In the genomic region with DNA sequence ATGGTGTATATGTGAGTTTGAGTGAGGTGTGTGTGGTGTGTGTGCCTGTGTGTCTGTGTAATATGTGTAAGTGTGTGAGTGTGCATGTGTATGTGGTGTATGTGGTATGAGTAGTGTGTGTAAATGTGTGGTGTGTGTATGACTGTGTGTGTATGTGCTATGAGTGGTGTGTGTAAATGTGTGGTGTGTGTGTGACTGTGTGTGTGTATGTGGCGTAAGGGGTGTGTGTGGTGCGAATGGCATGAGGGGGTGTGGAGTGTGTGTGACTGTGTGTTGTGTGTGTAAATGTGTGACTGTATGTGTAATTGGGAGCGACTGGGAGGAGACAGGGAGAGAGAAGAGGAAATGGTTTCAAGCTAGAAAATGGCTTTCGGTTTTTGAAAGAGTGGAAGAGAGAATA, we compare ENCODE assay signal across 1 cellular context.
TF ChIP-seq lines count a peak whose summit lies in the region.

No MANE protein-coding gene starts in this region.

TF ChIP-seq in K562, 482 proteins besides CTCF, POLR2A, EP300 and RAD21 (continued from another document and continues in another):
- TF ChIP-seq ZBED1 (IDR thresholded peaks at IDR 0.05) (no peak), TBP (optimal IDR thresholded peaks at IDR 0.05; ENCODE audit: low read depth, low read length) (no peak), KAT7 (CRISPR knock-in tag; IDR thresholded peaks at IDR 0.05; ENCODE audit: borderline replicate concordance) (no peak), POLR3G (IDR thresholded peaks at IDR 0.05; ENCODE audit: extremely low read depth, insufficient read length, insufficient replicate concordance) (no peak), GABPA (tag; conservative IDR thresholded peaks at IDR 0.05; ENCODE audit: low read depth) (no peak), ZNF121 (CRISPR knock-in tag; conservative IDR thresholded peaks at IDR 0.05) (no peak), SRSF3 (IDR thresholded peaks at IDR 0.05; ENCODE audit: insufficient read depth, low read length) (no peak), MCM2 (IDR thresholded peaks at IDR 0.05; ENCODE audit: low read depth) (no peak), TEAD1 (CRISPR knock-in tag; IDR thresholded peaks at IDR 0.05) (no peak), ZNF354B (CRISPR knock-in tag; IDR thresholded peaks at IDR 0.05) (no peak), SLC30A9 (CRISPR knock-in tag; IDR thresholded peaks at IDR 0.05) (no peak), KLF1 (tag; IDR thresholded peaks at IDR 0.05) (no peak), HMG20A (CRISPR knock-in tag; conservative IDR thresholded peaks at IDR 0.05) (no peak), ZC3H8 (IDR thresholded peaks at IDR 0.05) (no peak), SMARCA5 (IDR thresholded peaks at IDR 0.05) (peak; percentile 93), HDAC3 (IDR thresholded peaks at IDR 0.05; ENCODE audit: borderline replicate concordance, partially characterized antibody) (no peak), NCOR1 (IDR thresholded peaks at IDR 0.05) (no peak), EGR1 (conservative IDR thresholded peaks at IDR 0.05) (no peak), RBM15 (IDR thresholded peaks at IDR 0.05; ENCODE audit: insufficient read depth, low read length) (no peak), MYC (IDR thresholded peaks at IDR 0.05; ENCODE audit: low read depth, low read length) (no peak), MYC (CRISPR knock-in tag; IDR thresholded peaks at IDR 0.05; ENCODE audit: borderline replicate concordance, low read depth) (no peak), KDM4B (IDR thresholded peaks at IDR 0.05; ENCODE audit: borderline replicate concordance in 2 of 2, low read depth in 1 of 2) (no peak), KAT8 (IDR thresholded peaks at IDR 0.05; ENCODE audit: low read depth) (no peak), RBM34 (IDR thresholded peaks at IDR 0.05; ENCODE audit: borderline replicate concordance, insufficient read depth, low read length) (no peak), OTX1 (CRISPR knock-in tag; IDR thresholded peaks at IDR 0.05) (peak; percentile 96; the same call in 1 of the 2 replicates), ZBTB1 (CRISPR knock-in tag; IDR thresholded peaks at IDR 0.05; ENCODE audit: borderline replicate concordance, low read depth) (no peak), DPF2 (IDR thresholded peaks at IDR 0.05) (peak; percentile 45; the same call in 1 of the 2 replicates), SP1 (CRISPR knock-in tag; IDR thresholded peaks at IDR 0.05) (no peak), RFX7 (CRISPR knock-in tag; IDR thresholded peaks at IDR 0.05) (no peak), MTA3 (IDR thresholded peaks at IDR 0.05; ENCODE audit: borderline replicate concordance) (peak; percentile 16; the same call in 1 of the 2 replicates), TCF7L2 (IDR thresholded peaks at IDR 0.05; ENCODE audit: low read depth, low read length) (no peak), ZNF384 (IDR thresholded peaks at IDR 0.05; ENCODE audit: low read depth, low read length) (no peak), FOXK1 (CRISPR knock-in tag; IDR thresholded peaks at IDR 0.05; ENCODE audit: borderline replicate concordance) (no peak), PML (IDR thresholded peaks at IDR 0.05; ENCODE audit: low read length) (no peak), TBL1XR1 (IDR thresholded peaks at IDR 0.05; ENCODE audit: low read length in 2 of 2) (no peak)
- TF ChIP-seq, protein P1, sequence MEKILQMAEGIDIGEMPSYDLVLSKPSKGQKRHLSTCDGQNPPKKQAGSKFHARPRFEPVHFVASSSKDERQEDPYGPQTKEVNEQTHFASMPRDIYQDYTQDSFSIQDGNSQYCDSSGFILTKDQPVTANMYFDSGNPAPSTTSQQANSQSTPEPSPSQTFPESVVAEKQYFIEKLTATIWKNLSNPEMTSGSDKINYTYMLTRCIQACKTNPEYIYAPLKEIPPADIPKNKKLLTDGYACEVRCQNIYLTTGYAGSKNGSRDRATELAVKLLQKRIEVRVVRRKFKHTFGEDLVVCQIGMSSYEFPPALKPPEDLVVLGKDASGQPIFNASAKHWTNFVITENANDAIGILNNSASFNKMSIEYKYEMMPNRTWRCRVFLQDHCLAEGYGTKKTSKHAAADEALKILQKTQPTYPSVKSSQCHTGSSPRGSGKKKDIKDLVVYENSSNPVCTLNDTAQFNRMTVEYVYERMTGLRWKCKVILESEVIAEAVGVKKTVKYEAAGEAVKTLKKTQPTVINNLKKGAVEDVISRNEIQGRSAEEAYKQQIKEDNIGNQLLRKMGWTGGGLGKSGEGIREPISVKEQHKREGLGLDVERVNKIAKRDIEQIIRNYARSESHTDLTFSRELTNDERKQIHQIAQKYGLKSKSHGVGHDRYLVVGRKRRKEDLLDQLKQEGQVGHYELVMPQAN (IDR thresholded peaks at IDR 0.05; ENCODE audit: borderline replicate concordance): peak; percentile 75
- TF ChIP-seq, protein P2, sequence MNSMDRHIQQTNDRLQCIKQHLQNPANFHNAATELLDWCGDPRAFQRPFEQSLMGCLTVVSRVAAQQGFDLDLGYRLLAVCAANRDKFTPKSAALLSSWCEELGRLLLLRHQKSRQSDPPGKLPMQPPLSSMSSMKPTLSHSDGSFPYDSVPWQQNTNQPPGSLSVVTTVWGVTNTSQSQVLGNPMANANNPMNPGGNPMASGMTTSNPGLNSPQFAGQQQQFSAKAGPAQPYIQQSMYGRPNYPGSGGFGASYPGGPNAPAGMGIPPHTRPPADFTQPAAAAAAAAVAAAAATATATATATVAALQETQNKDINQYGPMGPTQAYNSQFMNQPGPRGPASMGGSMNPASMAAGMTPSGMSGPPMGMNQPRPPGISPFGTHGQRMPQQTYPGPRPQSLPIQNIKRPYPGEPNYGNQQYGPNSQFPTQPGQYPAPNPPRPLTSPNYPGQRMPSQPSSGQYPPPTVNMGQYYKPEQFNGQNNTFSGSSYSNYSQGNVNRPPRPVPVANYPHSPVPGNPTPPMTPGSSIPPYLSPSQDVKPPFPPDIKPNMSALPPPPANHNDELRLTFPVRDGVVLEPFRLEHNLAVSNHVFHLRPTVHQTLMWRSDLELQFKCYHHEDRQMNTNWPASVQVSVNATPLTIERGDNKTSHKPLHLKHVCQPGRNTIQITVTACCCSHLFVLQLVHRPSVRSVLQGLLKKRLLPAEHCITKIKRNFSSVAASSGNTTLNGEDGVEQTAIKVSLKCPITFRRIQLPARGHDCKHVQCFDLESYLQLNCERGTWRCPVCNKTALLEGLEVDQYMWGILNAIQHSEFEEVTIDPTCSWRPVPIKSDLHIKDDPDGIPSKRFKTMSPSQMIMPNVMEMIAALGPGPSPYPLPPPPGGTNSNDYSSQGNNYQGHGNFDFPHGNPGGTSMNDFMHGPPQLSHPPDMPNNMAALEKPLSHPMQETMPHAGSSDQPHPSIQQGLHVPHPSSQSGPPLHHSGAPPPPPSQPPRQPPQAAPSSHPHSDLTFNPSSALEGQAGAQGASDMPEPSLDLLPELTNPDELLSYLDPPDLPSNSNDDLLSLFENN (IDR thresholded peaks at IDR 0.05; ENCODE audit: low read depth in 2 of 2, low read length in 2 of 2): no peak
- TF ChIP-seq, protein P3, sequence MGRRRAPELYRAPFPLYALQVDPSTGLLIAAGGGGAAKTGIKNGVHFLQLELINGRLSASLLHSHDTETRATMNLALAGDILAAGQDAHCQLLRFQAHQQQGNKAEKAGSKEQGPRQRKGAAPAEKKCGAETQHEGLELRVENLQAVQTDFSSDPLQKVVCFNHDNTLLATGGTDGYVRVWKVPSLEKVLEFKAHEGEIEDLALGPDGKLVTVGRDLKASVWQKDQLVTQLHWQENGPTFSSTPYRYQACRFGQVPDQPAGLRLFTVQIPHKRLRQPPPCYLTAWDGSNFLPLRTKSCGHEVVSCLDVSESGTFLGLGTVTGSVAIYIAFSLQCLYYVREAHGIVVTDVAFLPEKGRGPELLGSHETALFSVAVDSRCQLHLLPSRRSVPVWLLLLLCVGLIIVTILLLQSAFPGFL (CRISPR knock-in tag; IDR thresholded peaks at IDR 0.05): no peak
- TF ChIP-seq, protein P4, sequence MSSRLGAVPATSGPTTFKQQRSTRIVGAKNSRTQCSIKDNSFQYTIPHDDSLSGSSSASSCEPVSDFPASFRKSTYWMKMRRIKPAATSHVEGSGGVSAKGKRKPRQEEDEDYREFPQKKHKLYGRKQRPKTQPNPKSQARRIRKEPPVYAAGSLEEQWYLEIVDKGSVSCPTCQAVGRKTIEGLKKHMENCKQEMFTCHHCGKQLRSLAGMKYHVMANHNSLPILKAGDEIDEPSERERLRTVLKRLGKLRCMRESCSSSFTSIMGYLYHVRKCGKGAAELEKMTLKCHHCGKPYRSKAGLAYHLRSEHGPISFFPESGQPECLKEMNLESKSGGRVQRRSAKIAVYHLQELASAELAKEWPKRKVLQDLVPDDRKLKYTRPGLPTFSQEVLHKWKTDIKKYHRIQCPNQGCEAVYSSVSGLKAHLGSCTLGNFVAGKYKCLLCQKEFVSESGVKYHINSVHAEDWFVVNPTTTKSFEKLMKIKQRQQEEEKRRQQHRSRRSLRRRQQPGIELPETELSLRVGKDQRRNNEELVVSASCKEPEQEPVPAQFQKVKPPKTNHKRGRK (tag; IDR thresholded peaks at IDR 0.05): no peak
- TF ChIP-seq, protein P5, sequence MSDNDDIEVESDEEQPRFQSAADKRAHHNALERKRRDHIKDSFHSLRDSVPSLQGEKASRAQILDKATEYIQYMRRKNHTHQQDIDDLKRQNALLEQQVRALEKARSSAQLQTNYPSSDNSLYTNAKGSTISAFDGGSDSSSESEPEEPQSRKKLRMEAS (CRISPR knock-in tag; IDR thresholded peaks at IDR 0.05): no peak
- TF ChIP-seq, protein P6, sequence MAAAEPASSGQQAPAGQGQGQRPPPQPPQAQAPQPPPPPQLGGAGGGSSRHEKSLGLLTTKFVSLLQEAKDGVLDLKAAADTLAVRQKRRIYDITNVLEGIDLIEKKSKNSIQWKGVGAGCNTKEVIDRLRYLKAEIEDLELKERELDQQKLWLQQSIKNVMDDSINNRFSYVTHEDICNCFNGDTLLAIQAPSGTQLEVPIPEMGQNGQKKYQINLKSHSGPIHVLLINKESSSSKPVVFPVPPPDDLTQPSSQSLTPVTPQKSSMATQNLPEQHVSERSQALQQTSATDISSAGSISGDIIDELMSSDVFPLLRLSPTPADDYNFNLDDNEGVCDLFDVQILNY (CRISPR knock-in tag; IDR thresholded peaks at IDR 0.05): no peak
- TF ChIP-seq, protein P7, sequence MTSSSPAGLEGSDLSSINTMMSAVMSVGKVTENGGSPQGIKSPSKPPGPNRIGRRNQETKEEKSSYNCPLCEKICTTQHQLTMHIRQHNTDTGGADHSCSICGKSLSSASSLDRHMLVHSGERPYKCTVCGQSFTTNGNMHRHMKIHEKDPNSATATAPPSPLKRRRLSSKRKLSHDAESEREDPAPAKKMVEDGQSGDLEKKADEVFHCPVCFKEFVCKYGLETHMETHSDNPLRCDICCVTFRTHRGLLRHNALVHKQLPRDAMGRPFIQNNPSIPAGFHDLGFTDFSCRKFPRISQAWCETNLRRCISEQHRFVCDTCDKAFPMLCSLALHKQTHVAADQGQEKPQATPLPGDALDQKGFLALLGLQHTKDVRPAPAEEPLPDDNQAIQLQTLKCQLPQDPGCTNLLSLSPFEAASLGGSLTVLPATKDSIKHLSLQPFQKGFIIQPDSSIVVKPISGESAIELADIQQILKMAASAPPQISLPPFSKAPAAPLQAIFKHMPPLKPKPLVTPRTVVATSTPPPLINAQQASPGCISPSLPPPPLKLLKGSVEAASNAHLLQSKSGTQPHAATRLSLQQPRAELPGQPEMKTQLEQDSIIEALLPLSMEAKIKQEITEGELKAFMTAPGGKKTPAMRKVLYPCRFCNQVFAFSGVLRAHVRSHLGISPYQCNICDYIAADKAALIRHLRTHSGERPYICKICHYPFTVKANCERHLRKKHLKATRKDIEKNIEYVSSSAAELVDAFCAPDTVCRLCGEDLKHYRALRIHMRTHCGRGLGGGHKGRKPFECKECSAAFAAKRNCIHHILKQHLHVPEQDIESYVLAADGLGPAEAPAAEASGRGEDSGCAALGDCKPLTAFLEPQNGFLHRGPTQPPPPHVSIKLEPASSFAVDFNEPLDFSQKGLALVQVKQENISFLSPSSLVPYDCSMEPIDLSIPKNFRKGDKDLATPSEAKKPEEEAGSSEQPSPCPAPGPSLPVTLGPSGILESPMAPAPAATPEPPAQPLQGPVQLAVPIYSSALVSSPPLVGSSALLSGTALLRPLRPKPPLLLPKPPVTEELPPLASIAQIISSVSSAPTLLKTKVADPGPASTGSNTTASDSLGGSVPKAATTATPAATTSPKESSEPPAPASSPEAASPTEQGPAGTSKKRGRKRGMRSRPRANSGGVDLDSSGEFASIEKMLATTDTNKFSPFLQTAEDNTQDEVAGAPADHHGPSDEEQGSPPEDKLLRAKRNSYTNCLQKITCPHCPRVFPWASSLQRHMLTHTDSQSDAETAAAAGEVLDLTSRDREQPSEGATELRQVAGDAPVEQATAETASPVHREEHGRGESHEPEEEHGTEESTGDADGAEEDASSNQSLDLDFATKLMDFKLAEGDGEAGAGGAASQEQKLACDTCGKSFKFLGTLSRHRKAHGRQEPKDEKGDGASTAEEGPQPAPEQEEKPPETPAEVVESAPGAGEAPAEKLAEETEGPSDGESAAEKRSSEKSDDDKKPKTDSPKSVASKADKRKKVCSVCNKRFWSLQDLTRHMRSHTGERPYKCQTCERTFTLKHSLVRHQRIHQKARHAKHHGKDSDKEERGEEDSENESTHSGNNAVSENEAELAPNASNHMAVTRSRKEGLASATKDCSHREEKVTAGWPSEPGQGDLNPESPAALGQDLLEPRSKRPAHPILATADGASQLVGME (CRISPR knock-in tag; IDR thresholded peaks at IDR 0.05): no peak
- TF ChIP-seq, protein P8, sequence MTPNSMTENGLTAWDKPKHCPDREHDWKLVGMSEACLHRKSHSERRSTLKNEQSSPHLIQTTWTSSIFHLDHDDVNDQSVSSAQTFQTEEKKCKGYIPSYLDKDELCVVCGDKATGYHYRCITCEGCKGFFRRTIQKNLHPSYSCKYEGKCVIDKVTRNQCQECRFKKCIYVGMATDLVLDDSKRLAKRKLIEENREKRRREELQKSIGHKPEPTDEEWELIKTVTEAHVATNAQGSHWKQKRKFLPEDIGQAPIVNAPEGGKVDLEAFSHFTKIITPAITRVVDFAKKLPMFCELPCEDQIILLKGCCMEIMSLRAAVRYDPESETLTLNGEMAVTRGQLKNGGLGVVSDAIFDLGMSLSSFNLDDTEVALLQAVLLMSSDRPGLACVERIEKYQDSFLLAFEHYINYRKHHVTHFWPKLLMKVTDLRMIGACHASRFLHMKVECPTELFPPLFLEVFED (CRISPR knock-in tag; conservative IDR thresholded peaks at IDR 0.05): peak; percentile 91
- TF ChIP-seq, protein P9, sequence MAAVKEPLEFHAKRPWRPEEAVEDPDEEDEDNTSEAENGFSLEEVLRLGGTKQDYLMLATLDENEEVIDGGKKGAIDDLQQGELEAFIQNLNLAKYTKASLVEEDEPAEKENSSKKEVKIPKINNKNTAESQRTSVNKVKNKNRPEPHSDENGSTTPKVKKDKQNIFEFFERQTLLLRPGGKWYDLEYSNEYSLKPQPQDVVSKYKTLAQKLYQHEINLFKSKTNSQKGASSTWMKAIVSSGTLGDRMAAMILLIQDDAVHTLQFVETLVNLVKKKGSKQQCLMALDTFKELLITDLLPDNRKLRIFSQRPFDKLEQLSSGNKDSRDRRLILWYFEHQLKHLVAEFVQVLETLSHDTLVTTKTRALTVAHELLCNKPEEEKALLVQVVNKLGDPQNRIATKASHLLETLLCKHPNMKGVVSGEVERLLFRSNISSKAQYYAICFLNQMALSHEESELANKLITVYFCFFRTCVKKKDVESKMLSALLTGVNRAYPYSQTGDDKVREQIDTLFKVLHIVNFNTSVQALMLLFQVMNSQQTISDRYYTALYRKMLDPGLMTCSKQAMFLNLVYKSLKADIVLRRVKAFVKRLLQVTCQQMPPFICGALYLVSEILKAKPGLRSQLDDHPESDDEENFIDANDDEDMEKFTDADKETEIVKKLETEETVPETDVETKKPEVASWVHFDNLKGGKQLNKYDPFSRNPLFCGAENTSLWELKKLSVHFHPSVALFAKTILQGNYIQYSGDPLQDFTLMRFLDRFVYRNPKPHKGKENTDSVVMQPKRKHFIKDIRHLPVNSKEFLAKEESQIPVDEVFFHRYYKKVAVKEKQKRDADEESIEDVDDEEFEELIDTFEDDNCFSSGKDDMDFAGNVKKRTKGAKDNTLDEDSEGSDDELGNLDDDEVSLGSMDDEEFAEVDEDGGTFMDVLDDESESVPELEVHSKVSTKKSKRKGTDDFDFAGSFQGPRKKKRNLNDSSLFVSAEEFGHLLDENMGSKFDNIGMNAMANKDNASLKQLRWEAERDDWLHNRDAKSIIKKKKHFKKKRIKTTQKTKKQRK (IDR thresholded peaks at IDR 0.05; ENCODE audit: borderline replicate concordance, low read depth, low read length): no peak
